13 cellular contexts compared by ENCODE assay signal in genomic region chr12:106914796-106915634, GRCh38. TPM values are rescaled to one million over a fixed set of nuclear protein-coding genes. Genes with fewer than 3 reads are reported as not detected.
DNase-seq lines count a peak whose midpoint lies in the region; ATAC-seq and TF ChIP-seq lines count a peak whose summit lies in the region.
"Had no signal": no experiment of that assay in that cellular context is flagged by ENCODE, and none has a peak within 500 bp of the region (broad histone marks: within the 10 kb centered on the region; RNA-seq: fewer than 3 reads in every experiment).

No MANE protein-coding gene starts in this region.

- 87% methylated on average over 3 of the region's 3 CpGs for WGBS in right cardiac atrium

- H3K27ac Mint-ChIP-seq in CD4-positive, alpha-beta T cell, result no peak overlapping the region
- peak overlapping the region; percentile 84 for H3K27ac Mint-ChIP-seq in T-helper 17 cell

- ATAC-seq in CD4-positive, alpha-beta T cell (ENCODE audit: poor library complexity), result peak; percentile 26
- peak; percentile 74 for ATAC-seq in GM18868 (IDR thresholded peaks at IDR 0.05; ENCODE audit: unreplicated experiment)
- peak; percentile 61 for ATAC-seq in HG02798 (IDR thresholded peaks at IDR 0.05; ENCODE audit: poor library complexity, unreplicated experiment)
- peak; percentile 28 for ATAC-seq in T-helper 17 cell
- no peak for ATAC-seq in right cardiac atrium
- ATAC-seq: HCT116 had no signal

- peaks cover 4% of the 10 kb centered on the region for H3K27me3 Mint-ChIP-seq in CD4-positive, alpha-beta T cell
- peaks cover 5% of the 10 kb centered on the region for H3K27me3 Mint-ChIP-seq in T-helper 17 cell

- no peaks in the 10 kb centered on the region for H3K4me1 ChIP-seq in right cardiac atrium (ENCODE audit: control insufficient read depth, insufficient read depth, low read length)
- H3K4me1 ChIP-seq: adrenal gland had no signal

- no peaks in the 10 kb centered on the region for H3K9me3 ChIP-seq in CD4-positive, alpha-beta T cell (ENCODE audit: control insufficient read depth, low read length)
- H3K9me3 ChIP-seq in T-helper 17 cell (ENCODE audit: control insufficient read depth, low read length, poor library complexity, severe bottlenecking) (no peaks in the 10 kb centered on the region), right cardiac atrium (ENCODE audit: control insufficient read depth, low read length) (no peaks in the 10 kb centered on the region)
- H3K9me3 ChIP-seq: adrenal gland had no signal

- H3K4me3 Mint-ChIP-seq in CD4-positive, alpha-beta T cell, result no peak overlapping the region
- no peak overlapping the region for H3K4me3 Mint-ChIP-seq in T-helper 17 cell

- no peaks in the 10 kb centered on the region for H3K27me3 ChIP-seq in CD4-positive, alpha-beta T cell (ENCODE audit: control insufficient read depth, insufficient read depth, low read length)
- no peaks in the 10 kb centered on the region for H3K27me3 ChIP-seq in right cardiac atrium (ENCODE audit: control insufficient read depth, insufficient read depth)
- H3K27me3 ChIP-seq in dorsolateral prefrontal cortex, result peaks cover 0 to 13% (median 0%) of the 10 kb centered on the region in 45 donors

- H3K27ac ChIP-seq in CD4-positive, alpha-beta T cell (ENCODE audit: low read depth, low read length), result no peak overlapping the region
- H3K27ac ChIP-seq in right cardiac atrium (ENCODE audit: low read length), result no peak overlapping the region
- H3K27ac ChIP-seq in dorsolateral prefrontal cortex, result no peak overlapping the region
- H3K27ac ChIP-seq: adrenal gland had no signal

- intact Hi-C loops in CD4-positive, alpha-beta T cell (cut with DNase I, micrococcal nuclease), result loop anchor here (5.0 kb wide), 2 partner anchors 68 to 178 kb away; no protein-coding TSS in a partner anchor
- intact Hi-C loops in right cardiac atrium (cut with DNase I) (no loop called here), dorsolateral prefrontal cortex (cut with DNase I) (loop anchor here in 1 of 2 donors (5.0 kb wide), 1 partner anchor 528 kb away; no protein-coding TSS in a partner anchor)

- H3K4me3 ChIP-seq in right cardiac atrium (ENCODE audit: low read length), result no peak overlapping the region
- H3K4me3 ChIP-seq in dorsolateral prefrontal cortex, result no peak overlapping the region
- H3K4me3 ChIP-seq: adrenal gland had no signal

- CTCF ChIA-PET in CD4-positive, alpha-beta T cell (lab: Charles Lee), result no interaction called here

- TF ChIP-seq CTCF in CD4-positive, alpha-beta T cell (IDR thresholded peaks at IDR 0.05), result no peak
- TF ChIP-seq CTCF in dorsolateral prefrontal cortex (IDR thresholded peaks at IDR 0.05 in 54 of 56, conservative IDR thresholded peaks at IDR 0.05 in 2 of 56; ENCODE audit: low read depth in 1 of 56, partially characterized antibody in 56 of 56), result no peak

- H3K9me3 Mint-ChIP-seq in CD4-positive, alpha-beta T cell, result no peaks in the 10 kb centered on the region

- H3K36me3 Mint-ChIP-seq in CD4-positive, alpha-beta T cell (ENCODE audit: low read depth), result no peaks in the 10 kb centered on the region
- H3K36me3 Mint-ChIP-seq in T-helper 17 cell (ENCODE audit: low read depth), result no peaks in the 10 kb centered on the region

- DNase-seq in CD4-positive, alpha-beta T cell, result no peak
- DNase-seq in T-helper 17 cell (no peak), right cardiac atrium (no peak), dorsolateral prefrontal cortex (no peak)
- no peak for DNase-seq in effector CD8-positive, alpha-beta T cell (lab: John Stamatoyannopoulos, UW)
- DNase-seq in activated effector memory CD4-positive, alpha-beta T cell treated with anti-CD3 and anti-CD28 coated beads, Interleukin-2, amount 50 U/mL, for 16 hours, result no peak
- DNase-seq: adrenal gland, COR-L47, NCI-H1417 treated with DMSO at 0.1 percent for 48 hours, SW 1271 had no signal

- peaks cover 22% of the 10 kb centered on the region for H3K4me1 Mint-ChIP-seq in CD4-positive, alpha-beta T cell (ENCODE audit: low read depth)
- peaks cover 23% of the 10 kb centered on the region for H3K4me1 Mint-ChIP-seq in T-helper 17 cell

- POLR2A ChIA-PET in CD4-positive, alpha-beta T cell (lab: Charles Lee), result no interaction called here

RNA-seq across cellular contexts. Expression of gene TMEM263, which starts 40.7 kb away (rescaled TPM):
- 10 to 100 TPM; 33.2 to 33.4 TPM for total RNA-seq in CD4-positive, alpha-beta T cell
- total RNA-seq in T-helper 17 cell, result 10 to 100 TPM; 34.4 to 35.1 TPM
- 10 to 100 TPM; 55.4 to 69.9 (median 63.6) TPM for total RNA-seq in right cardiac atrium
- 25.1 TPM for polyA plus RNA-seq in right cardiac atrium
- 10 to 100 TPM; 16.7 to 37.0 (median 26.8) TPM for total RNA-seq in dorsolateral prefrontal cortex

Comparison
In these comparisons a context has a peak if more than half of its experiments do, and no peak if none do; other contexts are left out.
1. ATAC-seq: peak in CD4-positive, alpha-beta T cell (single experiment), GM18868 (single experiment), HG02798 (single experiment) and T-helper 17 cell (single experiment); none in right cardiac atrium (0 of 2).
2. intact Hi-C loops: an anchor here in CD4-positive, alpha-beta T cell (5.0 kb wide); none called in right cardiac atrium.